Comparison of ENCODE assay signal across 8 cellular contexts in the genomic region with DNA sequence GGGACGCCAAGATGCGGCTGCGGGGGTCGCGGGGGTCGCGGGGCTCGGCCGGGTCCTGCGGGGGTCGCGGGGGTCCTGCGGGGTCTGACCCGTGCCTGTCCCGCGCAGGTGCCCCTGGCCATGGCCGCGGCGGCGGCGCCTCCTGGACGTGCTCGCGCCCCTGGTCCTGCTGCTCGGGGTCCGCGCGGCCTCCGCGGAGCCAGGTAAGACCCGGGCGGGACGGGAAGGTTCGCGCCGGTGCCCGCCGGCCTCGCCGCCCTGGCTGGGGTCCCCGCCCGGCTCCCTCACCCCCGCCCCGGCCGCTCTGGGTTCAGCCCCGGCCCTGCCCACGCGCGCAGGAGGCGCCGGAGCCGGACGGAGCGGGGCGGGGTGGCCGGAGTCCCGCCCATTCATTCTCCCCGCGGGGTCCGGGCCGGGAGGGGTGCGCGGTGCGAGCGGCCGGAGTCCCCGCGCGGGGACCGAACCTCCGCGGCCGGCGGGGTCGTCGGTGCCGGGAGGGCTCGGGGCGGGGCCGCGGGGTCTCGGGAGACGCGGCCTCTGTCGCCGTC. TPM values are rescaled to one million over a fixed set of nuclear protein-coding genes. Genes with fewer than 3 reads are reported as not detected.
DNase-seq lines count a peak whose midpoint lies in the region; ATAC-seq and TF ChIP-seq lines count a peak whose summit lies in the region.

No MANE protein-coding gene starts in this region.

- no peaks in the 10 kb centered on the region for H3K27me3 ChIP-seq in breast epithelium
- peaks cover 9% of the 10 kb centered on the region for H3K27me3 ChIP-seq in layer of hippocampus (ENCODE audit: control insufficient read depth, insufficient read depth, low read length)
- H3K27me3 ChIP-seq in thyroid gland, result no peaks in the 10 kb centered on the region

- peaks cover 0 to 6% of the 10 kb centered on the region in 2 donors for H3K9me3 ChIP-seq in breast epithelium
- no peaks in the 10 kb centered on the region for H3K9me3 ChIP-seq in thyroid gland

- H3K4me3 ChIP-seq in breast epithelium, result peak overlapping the region; percentile 52 to 91 (median 71)
- peak overlapping the region; percentile 22 to 68 (median 34) for H3K4me3 ChIP-seq in thyroid gland (replicated peaks in 1 of 3)

- ATAC-seq in GM19324 (IDR thresholded peaks at IDR 0.05; ENCODE audit: low FRiP score, unreplicated experiment), result no peak
- ATAC-seq in activated CD4-positive, CD25-positive, alpha-beta regulatory T cell treated with anti-CD3 and anti-CD28 coated beads, Interleukin-2, amount 50 U/mL, for 24 hours, result no peak

- 5% methylated on average over 4 of the region's 86 CpGs; no CpG with 5 or more reads in 1 of the 2 donors for WGBS in thyroid gland, 2 donors

- H3K36me3 ChIP-seq in breast epithelium (no peaks in the 10 kb centered on the region), thyroid gland (no peaks in the 10 kb centered on the region)

- TF ChIP-seq CTCF in breast epithelium (IDR thresholded peaks at IDR 0.05) (no peak), thyroid gland (IDR thresholded peaks at IDR 0.05) (no peak)

- intact Hi-C loops in breast epithelium (cut with DNase I; ENCODE audit: low total_unique reads) (no loop called here), thyroid gland (cut with DNase I) (loop anchor here (5.0 kb wide), 1 partner anchor 113 kb away; no protein-coding TSS in a partner anchor)

- peak; percentile 19 for DNase-seq in activated CD4-positive, alpha-beta T cell treated with anti-CD3 and anti-CD28 coated beads for 48 hours
- DNase-seq in activated CD4-positive, alpha-beta T cell treated with anti-CD3 and anti-CD28 coated beads, Interleukin-2, amount 50 U/mL, for 1 hour, result no peak
- DNase-seq in breast epithelium (ENCODE audit: low spot score in 2 of 2), result no peak
- DNase-seq in thyroid gland, result peak; percentile 57 to 61
- DNase-seq in DMS53 treated with DMSO at 0.1 percent for 48 hours (lab: John Stamatoyannopoulos, UW; ENCODE audit: unreplicated experiment), result no peak

- TF ChIP-seq POLR2A in breast epithelium (IDR thresholded peaks at IDR 0.05), result no peak
- peak in 1 of 2 donors; percentile 46 for TF ChIP-seq POLR2A in thyroid gland (IDR thresholded peaks at IDR 0.05)

- peaks cover 25 to 29% of the 10 kb centered on the region in 2 donors for H3K4me1 ChIP-seq in breast epithelium
- peaks cover 16 to 44% of the 10 kb centered on the region in 2 donors for H3K4me1 ChIP-seq in thyroid gland

- H3K27ac ChIP-seq in breast epithelium (peak overlapping the region; percentile 78 to 94), layer of hippocampus (ENCODE audit: low read depth, low read length) (peak overlapping the region; percentile 46), thyroid gland (peak overlapping the region; percentile 52 to 82 (median 76))

RNA-seq across cellular contexts. Expression of a gene that starts 0.4 kb away (rescaled TPM):
- total RNA-seq in breast epithelium, result 10 to 100 TPM; 48.3 to 62.9 (median 55.8) TPM
- total RNA-seq in thyroid gland, result 100 to 1,000 TPM; 105 to 264 (median 238) TPM

Comparison
In these comparisons a context has a peak if more than half of its experiments do, and no peak if none do; other contexts are left out.
1. DNase-seq: peak in activated CD4-positive, alpha-beta T cell treated with anti-CD3 and anti-CD28 coated beads for 48 hours (single experiment) and thyroid gland (2 of 2); none in activated CD4-positive, alpha-beta T cell treated with anti-CD3 and anti-CD28 coated beads, Interleukin-2, amount 50 U/mL, for 1 hour (single experiment), breast epithelium (0 of 2) and DMS53 treated with DMSO at 0.1 percent for 48 hours (single experiment).
2. Peak in every context shown above with its lines, with median percentiles within 50 percentile points of each other: H3K27ac ChIP-seq.